8 cellular contexts compared by ENCODE assay signal in the genomic region with DNA sequence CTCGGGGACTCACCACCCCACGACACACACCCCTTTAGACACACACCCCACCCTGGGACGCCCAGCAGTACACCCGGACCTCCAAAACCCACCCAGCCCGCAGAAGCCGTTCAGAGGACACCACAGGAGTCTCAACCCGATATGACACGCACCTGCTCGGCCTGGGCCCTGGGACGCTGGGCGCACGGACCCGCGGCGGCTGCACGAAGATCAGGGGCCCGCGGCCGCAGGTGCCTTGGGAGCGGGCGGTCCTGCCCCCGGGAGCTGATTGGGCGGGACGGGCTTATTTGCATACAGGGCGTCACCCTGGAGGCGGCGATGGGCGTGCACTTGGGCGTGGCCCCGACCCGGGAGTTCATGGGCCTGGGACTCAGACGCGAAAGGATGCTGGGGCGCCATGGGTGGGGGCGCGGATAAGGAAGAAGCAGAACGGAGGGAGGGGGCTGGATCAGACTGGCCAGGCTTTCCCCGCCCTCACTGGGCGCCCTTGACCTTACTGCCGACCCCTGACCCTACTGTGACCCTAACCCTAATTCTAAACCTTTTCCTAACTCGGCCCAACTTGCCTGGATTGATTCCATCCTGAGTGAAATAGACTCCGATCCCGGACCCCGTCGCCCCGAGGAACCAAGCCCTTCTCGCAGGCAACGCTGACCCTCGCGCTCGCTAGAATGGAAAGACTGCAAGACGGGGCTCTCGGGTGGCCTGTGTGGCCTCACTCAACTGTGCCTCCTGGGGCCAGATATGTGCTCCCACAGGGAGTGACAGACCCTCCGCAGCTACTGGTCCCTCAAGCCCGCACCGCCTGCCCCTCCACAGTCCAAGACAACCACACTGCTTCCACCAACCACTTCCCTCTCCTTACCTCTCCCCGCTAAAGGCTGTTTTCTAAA. TPM values are rescaled to one million over a fixed set of nuclear protein-coding genes. Genes with fewer than 3 reads are reported as not detected.
DNase-seq lines count a peak whose midpoint lies in the region; ATAC-seq and TF ChIP-seq lines count a peak whose summit lies in the region.

A gene (minus strand): TSS at position 211 of the 893 bp plus-strand sequence. CDS start 19,528 bp downstream, outside the sequence.

- H3K27me3 ChIP-seq in right lobe of liver, result no peaks in the 10 kb centered on the region

- ATAC-seq in GM18498 (IDR thresholded peaks at IDR 0.05; ENCODE audit: unreplicated experiment) (peak; percentile 88), HG02852 (IDR thresholded peaks at IDR 0.05; ENCODE audit: unreplicated experiment) (peak; percentile 68), right lobe of liver (peak; percentile 78 to 93 (median 90))

- CTCF ChIA-PET in activated CD4-positive, alpha-beta T cell treated with anti-CD3 and anti-CD28 coated beads, Interleukin-2, amount 10 ng/mL, durations not matched to agents 7 days and 5 days (lab: Charles Lee), result interaction anchor here (0.6 kb wide), 1 partner anchor 11 kb away, joined by 3 read pairs; no protein-coding TSS in a partner anchor

- intact Hi-C loops in dendritic cell treated with granulocyte-macrophage colony-stimulating factor and Interleukin-4, amounts not matched to agents 40 ng/mL and 50 ng/mL, for 4 days (cut with micrococcal nuclease), result no loop called here
- intact Hi-C loops in right lobe of liver (cut with DNase I), result no loop called here

- H3K4me3 ChIP-seq in right lobe of liver, result no peak within 1 kb of the TSS

- DNase-seq in NCI-H2196 (lab: John Stamatoyannopoulos, UW; ENCODE audit: unreplicated experiment) (peak; percentile 92), right lobe of liver (peak; percentile 72 to 83 (median 82)), UCSD-AML1 (lab: John Stamatoyannopoulos, UW; ENCODE audit: unreplicated experiment) (no peak)
- DNase-seq in activated CD4-positive, alpha-beta T cell treated with anti-CD3 and anti-CD28 coated beads, Interleukin-2, amount 10 ng/mL, durations not matched to agents 7 days and 5 days, result peak; percentile 86
- peak; percentile 41 to 76 (median 72) for DNase-seq in stimulated activated CD4-positive, alpha-beta T cell treated with anti-CD3 and anti-CD28 coated beads, TNF-alpha, amount 100 ng/mL, for 48 hours (ENCODE audit: low read depth in 3 of 3)

- no peaks in the 10 kb centered on the region for H3K36me3 ChIP-seq in right lobe of liver

- WGBS in right lobe of liver (ENCODE audit: insufficient coverage, low coverage, low lambda C conversion rate, missing lambda C conversion rate), result 20% methylated on average over 24 of the region's 57 CpGs

- no peak for TF ChIP-seq CTCF in right lobe of liver (IDR thresholded peaks at IDR 0.05)

- no peak within 1 kb of the TSS for H3K4me3 Mint-ChIP-seq in activated CD4-positive, alpha-beta T cell treated with anti-CD3 and anti-CD28 coated beads, Interleukin-2, amount 10 ng/mL, durations not matched to agents 7 days and 5 days
- H3K4me3 Mint-ChIP-seq in dendritic cell treated with granulocyte-macrophage colony-stimulating factor and Interleukin-4, amounts not matched to agents 40 ng/mL and 50 ng/mL, for 4 days, result peak within 1 kb of the TSS; percentile 52

- H3K27ac Mint-ChIP-seq in activated CD4-positive, alpha-beta T cell treated with anti-CD3 and anti-CD28 coated beads, Interleukin-2, amount 10 ng/mL, durations not matched to agents 7 days and 5 days, result no peak within 1 kb of the TSS
- no peak within 1 kb of the TSS for H3K27ac Mint-ChIP-seq in dendritic cell treated with granulocyte-macrophage colony-stimulating factor and Interleukin-4, amounts not matched to agents 40 ng/mL and 50 ng/mL, for 4 days

- H3K27ac ChIP-seq in right lobe of liver, result no peak within 1 kb of the TSS

- no peaks in the 10 kb centered on the region for H3K27me3 Mint-ChIP-seq in activated CD4-positive, alpha-beta T cell treated with anti-CD3 and anti-CD28 coated beads, Interleukin-2, amount 10 ng/mL, durations not matched to agents 7 days and 5 days
- H3K27me3 Mint-ChIP-seq in dendritic cell treated with granulocyte-macrophage colony-stimulating factor and Interleukin-4, amounts not matched to agents 40 ng/mL and 50 ng/mL, for 4 days, result peaks cover 23% of the 10 kb centered on the region

- H3K9me3 Mint-ChIP-seq in activated CD4-positive, alpha-beta T cell treated with anti-CD3 and anti-CD28 coated beads, Interleukin-2, amount 10 ng/mL, durations not matched to agents 7 days and 5 days, result no peaks in the 10 kb centered on the region
- H3K9me3 Mint-ChIP-seq in dendritic cell treated with granulocyte-macrophage colony-stimulating factor and Interleukin-4, amounts not matched to agents 40 ng/mL and 50 ng/mL, for 4 days, result no peaks in the 10 kb centered on the region

- POLR2A ChIA-PET in activated CD4-positive, alpha-beta T cell treated with anti-CD3 and anti-CD28 coated beads, Interleukin-2, amount 10 ng/mL, durations not matched to agents 7 days and 5 days (lab: Charles Lee), result no interaction called here

- TF ChIP-seq POLR2A in right lobe of liver (IDR thresholded peaks at IDR 0.05), result no peak

- peaks cover 0 to 23% (median 0%) of the 10 kb centered on the region in 4 donors for H3K4me1 ChIP-seq in right lobe of liver

- peaks cover 15% of the 10 kb centered on the region for H3K4me1 Mint-ChIP-seq in activated CD4-positive, alpha-beta T cell treated with anti-CD3 and anti-CD28 coated beads, Interleukin-2, amount 10 ng/mL, durations not matched to agents 7 days and 5 days
- H3K4me1 Mint-ChIP-seq in dendritic cell treated with granulocyte-macrophage colony-stimulating factor and Interleukin-4, amounts not matched to agents 40 ng/mL and 50 ng/mL, for 4 days (ENCODE audit: low read depth), result peaks cover 27% of the 10 kb centered on the region

- H3K9me3 ChIP-seq in right lobe of liver, result no peaks in the 10 kb centered on the region

- H3K36me3 Mint-ChIP-seq in activated CD4-positive, alpha-beta T cell treated with anti-CD3 and anti-CD28 coated beads, Interleukin-2, amount 10 ng/mL, durations not matched to agents 7 days and 5 days (ENCODE audit: low read depth), result peaks cover 2% of the 10 kb centered on the region
- peaks cover 35% of the 10 kb centered on the region for H3K36me3 Mint-ChIP-seq in dendritic cell treated with granulocyte-macrophage colony-stimulating factor and Interleukin-4, amounts not matched to agents 40 ng/mL and 50 ng/mL, for 4 days (ENCODE audit: low read depth)

RNA-seq across cellular contexts. Expression of the gene that starts here (rescaled TPM):
- total RNA-seq in activated CD4-positive, alpha-beta T cell treated with anti-CD3 and anti-CD28 coated beads, Interleukin-2, amount 10 ng/mL, durations not matched to agents 7 days and 5 days, result 1 to 10 TPM; 2.4 to 3.4 TPM
- total RNA-seq in right lobe of liver, result 1 to 10 TPM in 2 of 6 experiments, under 1 TPM in 2, not detected in 2; 0.24 to 2.1 (median 0.97) TPM
